In genomic region chr12:121766290-121767039, GRCh38 we compare ENCODE assay signal across 15 cellular contexts. TPM values are rescaled to one million over a fixed set of nuclear protein-coding genes. Genes with fewer than 3 reads are reported as not detected.
DNase-seq lines count a peak whose midpoint lies in the region; ATAC-seq and TF ChIP-seq lines count a peak whose summit lies in the region.
"Had no signal": no experiment of that assay in that cellular context is flagged by ENCODE, and none has a peak within 500 bp of the region (broad histone marks: within the 10 kb centered on the region; RNA-seq: fewer than 3 reads in every experiment).

No MANE protein-coding gene starts in this region.

- H3K36me3 ChIP-seq in heart right ventricle, result peaks cover 0 to 16% (median 0%) of the 10 kb centered on the region in 9 donors
- H3K36me3 ChIP-seq: transverse colon had no signal

- no peaks in the 10 kb centered on the region for H3K36me3 Mint-ChIP-seq in glutamatergic neuron (ENCODE audit: unreplicated experiment)

- H3K4me3 ChIP-seq in heart right ventricle (no peak overlapping the region), right cardiac atrium (ENCODE audit: low read length) (no peak overlapping the region)
- H3K4me3 ChIP-seq: transverse colon had no signal

- peak overlapping the region; percentile 99 for H3K27ac Mint-ChIP-seq in glutamatergic neuron (ENCODE audit: unreplicated experiment)
- H3K27ac Mint-ChIP-seq: activated CD4-positive, alpha-beta T cell treated with anti-CD3 and anti-CD28 coated beads, Interleukin-2, amount 10 ng/mL, durations not matched to agents 7 days and 5 days had no signal

- no peak for TF ChIP-seq CTCF in heart right ventricle (IDR thresholded peaks at IDR 0.05)
- TF ChIP-seq CTCF in glutamatergic neuron (IDR thresholded peaks at IDR 0.05; ENCODE audit: partially characterized antibody, unreplicated experiment), result no peak

- peaks cover 43% of the 10 kb centered on the region for H3K4me1 Mint-ChIP-seq in glutamatergic neuron (ENCODE audit: low read depth, unreplicated experiment)
- H3K4me1 Mint-ChIP-seq: activated CD4-positive, alpha-beta T cell treated with anti-CD3 and anti-CD28 coated beads, Interleukin-2, amount 10 ng/mL, durations not matched to agents 7 days and 5 days; central memory CD8-positive, alpha-beta T cell had no signal

- intact Hi-C loops in heart right ventricle (cut with DNase I) (loop anchor here in 2 of 10 donors (5.0 kb wide), 1 partner anchor 54 kb away; the partner anchor contains the start of gene TMEM120B (in 2 of the 2)), right cardiac atrium (cut with DNase I) (no loop called here)

- ATAC-seq in heart right ventricle, result no peak
- ATAC-seq in right cardiac atrium, result no peak
- peak; percentile 9; the same call in 1 of the 3 replicates for ATAC-seq in SK-N-SH treated with all-trans-retinoic acid at 6 μM for 48 hours
- ATAC-seq in HG02870 (IDR thresholded peaks at IDR 0.05; ENCODE audit: unreplicated experiment), result no peak
- ATAC-seq in GM21723 (IDR thresholded peaks at IDR 0.05; ENCODE audit: unreplicated experiment), result no peak

- no peak overlapping the region for H3K4me3 Mint-ChIP-seq in glutamatergic neuron (ENCODE audit: unreplicated experiment)
- H3K4me3 Mint-ChIP-seq: activated CD4-positive, alpha-beta T cell treated with anti-CD3 and anti-CD28 coated beads, Interleukin-2, amount 10 ng/mL, durations not matched to agents 7 days and 5 days; central memory CD8-positive, alpha-beta T cell had no signal

- H3K4me1 ChIP-seq in heart right ventricle (peaks cover 15 to 57% (median 31%) of the 10 kb centered on the region in 9 donors), right cardiac atrium (ENCODE audit: control insufficient read depth, insufficient read depth, low read length) (peaks cover 10% of the 10 kb centered on the region)

- DNase-seq in heart right ventricle (no peak), right cardiac atrium (no peak), glutamatergic neuron (no peak), KG1 (lab: John Stamatoyannopoulos, UW) (no peak), middle frontal gyrus (ENCODE audit: extremely low spot score, low spot score) (no peak)
- DNase-seq: activated CD4-positive, alpha-beta T cell treated with anti-CD3 and anti-CD28 coated beads, Interleukin-2, amount 10 ng/mL, durations not matched to agents 7 days and 5 days; NCI-H146; SIG-M5; T-helper 9 cell; transverse colon had no signal

- no peaks in the 10 kb centered on the region for H3K27me3 ChIP-seq in heart right ventricle
- no peaks in the 10 kb centered on the region for H3K27me3 ChIP-seq in right cardiac atrium (ENCODE audit: control insufficient read depth, insufficient read depth)
- H3K27me3 ChIP-seq: transverse colon had no signal

- H3K27me3 Mint-ChIP-seq in glutamatergic neuron (ENCODE audit: unreplicated experiment), result peaks cover 14% of the 10 kb centered on the region
- H3K27me3 Mint-ChIP-seq: activated CD4-positive, alpha-beta T cell treated with anti-CD3 and anti-CD28 coated beads, Interleukin-2, amount 10 ng/mL, durations not matched to agents 7 days and 5 days; central memory CD8-positive, alpha-beta T cell had no signal

- H3K27ac ChIP-seq in heart right ventricle, result peak overlapping the region in 7 of 10 donors; percentile 15 to 74 (median 51)
- no peak overlapping the region for H3K27ac ChIP-seq in right cardiac atrium (ENCODE audit: low read length)
- H3K27ac ChIP-seq: HL-60 had no signal

- H3K9me3 Mint-ChIP-seq in glutamatergic neuron (ENCODE audit: unreplicated experiment), result peaks cover 16% of the 10 kb centered on the region
- H3K9me3 Mint-ChIP-seq: activated CD4-positive, alpha-beta T cell treated with anti-CD3 and anti-CD28 coated beads, Interleukin-2, amount 10 ng/mL, durations not matched to agents 7 days and 5 days; central memory CD8-positive, alpha-beta T cell had no signal

- no peaks in the 10 kb centered on the region for H3K9me3 ChIP-seq in heart right ventricle
- no peaks in the 10 kb centered on the region for H3K9me3 ChIP-seq in right cardiac atrium (ENCODE audit: control insufficient read depth, low read length)
- H3K9me3 ChIP-seq: transverse colon had no signal

- 96 to 97% methylated on average over 5 of the region's 5 CpGs for WGBS in heart right ventricle, 2 donors
- 86% methylated on average over 5 of the region's 5 CpGs for WGBS in right cardiac atrium

TF ChIP-seq in SK-N-SH treated with all-trans-retinoic acid at 6 μM for 48 hours, 23 proteins besides CTCF, POLR2A, EP300 and RAD21:
- no peak for TF ChIP-seq ZNF565 (CRISPR knock-in tag; conservative IDR thresholded peaks at IDR 0.05; ENCODE audit: low read depth)
- no peak for TF ChIP-seq ZC3H10 (CRISPR knock-in tag; IDR thresholded peaks at IDR 0.05)
- TF ChIP-seq ZNF70 (CRISPR knock-in tag; IDR thresholded peaks at IDR 0.05), result no peak
- TF ChIP-seq ARNTL (CRISPR knock-in tag; IDR thresholded peaks at IDR 0.05; ENCODE audit: borderline replicate concordance, low read depth), result no peak
- TF ChIP-seq ZFP3 (CRISPR knock-in tag; IDR thresholded peaks at IDR 0.05), result no peak
- TF ChIP-seq TOX (CRISPR knock-in tag; IDR thresholded peaks at IDR 0.05; ENCODE audit: borderline replicate concordance), result no peak
- no peak for TF ChIP-seq BACH2 (CRISPR knock-in tag; IDR thresholded peaks at IDR 0.05; ENCODE audit: borderline replicate concordance)
- TF ChIP-seq OSR1 (CRISPR knock-in tag; IDR thresholded peaks at IDR 0.05), result no peak
- no peak for TF ChIP-seq PATZ1 (CRISPR knock-in tag; IDR thresholded peaks at IDR 0.05; ENCODE audit: borderline replicate concordance)
- TF ChIP-seq GLIS3 (CRISPR knock-in tag; IDR thresholded peaks at IDR 0.05), result no peak
- no peak for TF ChIP-seq CREB5 (CRISPR knock-in tag; IDR thresholded peaks at IDR 0.05; ENCODE audit: low read depth)
- TF ChIP-seq ZFP30 (CRISPR knock-in tag; IDR thresholded peaks at IDR 0.05), result no peak
- no peak for TF ChIP-seq CSRNP3 (CRISPR knock-in tag; IDR thresholded peaks at IDR 0.05)
- TF ChIP-seq SNAI2 (CRISPR knock-in tag; IDR thresholded peaks at IDR 0.05), result no peak
- no peak for TF ChIP-seq ISL1 (CRISPR knock-in tag; IDR thresholded peaks at IDR 0.05)
- TF ChIP-seq RARB (CRISPR knock-in tag; IDR thresholded peaks at IDR 0.05), result no peak
- TF ChIP-seq PPARA (CRISPR knock-in tag; IDR thresholded peaks at IDR 0.05; ENCODE audit: borderline replicate concordance), result no peak
- TF ChIP-seq TCF4 (CRISPR knock-in tag; IDR thresholded peaks at IDR 0.05; ENCODE audit: borderline replicate concordance), result no peak
- TF ChIP-seq ESRRG (CRISPR knock-in tag; IDR thresholded peaks at IDR 0.05), result no peak

RNA-seq across cellular contexts. Expression of gene RHOF, which starts 27.0 kb away (rescaled TPM):
- 10 to 100 TPM; 19.8 to 45.6 (median 27.2) TPM for total RNA-seq in heart right ventricle
- 10 to 100 TPM; 16.5 to 16.6 TPM for polyA plus RNA-seq in heart right ventricle
- total RNA-seq in right cardiac atrium, result 10 to 100 TPM; 15.2 to 23.3 (median 22.0) TPM
- 11.2 TPM for polyA plus RNA-seq in right cardiac atrium
- total RNA-seq in glutamatergic neuron (ENCODE audit: unreplicated experiment), result 31.1 TPM

RNA-seq across cellular contexts. Expression of gene SETD1B, which starts 37.3 kb away (rescaled TPM):
- total RNA-seq in heart right ventricle (10 to 100 TPM; 10.3 to 14.8 (median 11.2) TPM), right cardiac atrium (10 to 100 TPM in 3 of 4 donors, 1 to 10 TPM in 1; 9.6 to 14.9 (median 13.0) TPM), glutamatergic neuron (ENCODE audit: unreplicated experiment) (35.0 TPM)
- polyA plus RNA-seq in heart right ventricle (10 to 100 TPM in 1 of 2 donors, 1 to 10 TPM in 1; 2.8 to 11.9 TPM), right cardiac atrium (7.6 TPM)

RNA-seq across cellular contexts. Expression of gene TMEM120B, which starts 53.9 kb away (rescaled TPM):
- total RNA-seq in heart right ventricle, result 10 to 100 TPM in 2 of 10 donors, 1 to 10 TPM in 8; 5.3 to 12.3 (median 7.3) TPM
- polyA plus RNA-seq in heart right ventricle, result 10 to 100 TPM in 1 of 2 donors, 1 to 10 TPM in 1; 7.7 to 12.7 TPM
- 1 to 10 TPM; 5.9 to 7.6 (median 7.1) TPM for total RNA-seq in right cardiac atrium
- 5.8 TPM for polyA plus RNA-seq in right cardiac atrium
- 205 TPM for total RNA-seq in glutamatergic neuron (ENCODE audit: unreplicated experiment)

Comparison
In these comparisons a context has a peak if more than half of its experiments do, and no peak if none do; other contexts are left out.
1. RNA of gene TMEM120B, which starts 53.9 kb away (total RNA-seq): 205 TPM in glutamatergic neuron (single experiment); 5.9 to 7.6 TPM in right cardiac atrium and 5.3 to 12.3 TPM in heart right ventricle; every median in the first group is over 10 times any median in the second.